Comparison of ENCODE assay signal across 22 cellular contexts in genomic region chr2:68167186-68167585, GRCh38. TPM values are rescaled to one million over a fixed set of nuclear protein-coding genes. Genes with fewer than 3 reads are reported as not detected.
DNase-seq lines count a peak whose midpoint lies in the region; ATAC-seq and TF ChIP-seq lines count a peak whose summit lies in the region.
"Had no signal": no experiment of that assay in that cellular context is flagged by ENCODE, and none has a peak within 500 bp of the region (broad histone marks: within the 10 kb centered on the region; RNA-seq: fewer than 3 reads in every experiment).

No MANE protein-coding gene starts in this region.

- H3K9me3 ChIP-seq in CD4-positive, alpha-beta memory T cell (ENCODE audit: control insufficient read depth in 1 of 2, low read length in 2 of 2) = no peaks in the 10 kb centered on the region
- no peaks in the 10 kb centered on the region for H3K9me3 ChIP-seq in tibial nerve
- H3K9me3 ChIP-seq: MG63 had no signal

- DNase-seq in CD4-positive, alpha-beta memory T cell = no peak
- DNase-seq in HCEC 1CT (peak; percentile 10), iris pigment epithelial cell (ENCODE audit: low read depth) (peak; percentile 71), NCI-H128 (lab: John Stamatoyannopoulos, UW; ENCODE audit: unreplicated experiment) (no peak), tibial nerve (ENCODE audit: low spot score in 2 of 2) (no peak)
- no peak for DNase-seq in effector memory CD8-positive, alpha-beta T cell
- no peak for DNase-seq in stimulated activated effector memory CD8-positive, alpha-beta T cell treated with anti-CD3 and anti-CD28 coated beads, Interleukin-12 subunit alpha, Interleukin-12 subunit beta, amount 100 ng/mL, for 72 hours (ENCODE audit: low spot score in 2 of 2)
- DNase-seq: ACHN, COR-L47, DMS 273 treated with DMSO at 0.1 percent for 48 hours, GDM1, H9, Kasumi-1, MG63, NCI-H1048, NCI-H1436 treated with DMSO at 0.1 percent for 48 hours, NCI-H2029, NCI-H526, PC-9, SIG-M5 had no signal

- no peak for TF ChIP-seq EP300 in tibial nerve (IDR thresholded peaks at IDR 0.05)

- no peak for TF ChIP-seq POLR2A in tibial nerve (IDR thresholded peaks at IDR 0.05)

- H3K27ac ChIP-seq in CD4-positive, alpha-beta memory T cell (ENCODE audit: low read depth, low read length) = no peak overlapping the region
- H3K27ac ChIP-seq in tibial nerve = no peak overlapping the region
- H3K27ac ChIP-seq: PC-9, RWPE1 had no signal

- 49 to 85% methylated on average over 3 of the region's 3 CpGs for WGBS in tibial nerve, 2 donors

- H3K27ac Mint-ChIP-seq in CD4-positive, alpha-beta memory T cell = peak overlapping the region in 4 of 7 donors; percentile 9 to 40 (median 23)
- H3K27ac Mint-ChIP-seq in effector memory CD8-positive, alpha-beta T cell = peak overlapping the region; percentile 26 to 37
- H3K27ac Mint-ChIP-seq in stimulated activated effector memory CD8-positive, alpha-beta T cell treated with anti-CD3 and anti-CD28 coated beads, Interleukin-12 subunit alpha, Interleukin-12 subunit beta, amount 100 ng/mL, for 72 hours = no peak overlapping the region
- H3K27ac Mint-ChIP-seq: H9 had no signal

- H3K27me3 ChIP-seq in CD4-positive, alpha-beta memory T cell (ENCODE audit: insufficient read depth, low read length) = no peaks in the 10 kb centered on the region
- H3K27me3 ChIP-seq in tibial nerve = no peaks in the 10 kb centered on the region
- H3K27me3 ChIP-seq: MG63 had no signal

- H3K4me3 ChIP-seq in CD4-positive, alpha-beta memory T cell (ENCODE audit: low read length in 2 of 2) = no peak overlapping the region
- no peak overlapping the region for H3K4me3 ChIP-seq in tibial nerve
- H3K4me3 ChIP-seq: MG63, PC-9 had no signal

- H3K4me1 Mint-ChIP-seq in CD4-positive, alpha-beta memory T cell = peaks cover 6 to 10% (median 9%) of the 10 kb centered on the region in 4 donors
- H3K4me1 Mint-ChIP-seq in effector memory CD8-positive, alpha-beta T cell (ENCODE audit: low read depth in 2 of 2) = peaks cover 12 to 18% of the 10 kb centered on the region in 2 donors
- no peaks in the 10 kb centered on the region for H3K4me1 Mint-ChIP-seq in stimulated activated effector memory CD8-positive, alpha-beta T cell treated with anti-CD3 and anti-CD28 coated beads, Interleukin-12 subunit alpha, Interleukin-12 subunit beta, amount 100 ng/mL, for 72 hours
- H3K4me1 Mint-ChIP-seq: H9 had no signal

- no peak for TF ChIP-seq CTCF in tibial nerve (IDR thresholded peaks at IDR 0.05)

- no peaks in the 10 kb centered on the region for H3K27me3 Mint-ChIP-seq in CD4-positive, alpha-beta memory T cell
- H3K27me3 Mint-ChIP-seq in effector memory CD8-positive, alpha-beta T cell = no peaks in the 10 kb centered on the region
- H3K27me3 Mint-ChIP-seq: B cell had no signal

- peaks cover 27 to 54% of the 10 kb centered on the region in 2 donors for H3K36me3 Mint-ChIP-seq in CD4-positive, alpha-beta memory T cell
- H3K36me3 Mint-ChIP-seq in effector memory CD8-positive, alpha-beta T cell (ENCODE audit: insufficient read depth) = peaks cover 41% of the 10 kb centered on the region
- H3K36me3 Mint-ChIP-seq in stimulated activated effector memory CD8-positive, alpha-beta T cell treated with anti-CD3 and anti-CD28 coated beads, Interleukin-12 subunit alpha, Interleukin-12 subunit beta, amount 100 ng/mL, for 72 hours = peaks cover 65% of the 10 kb centered on the region

- POLR2A ChIA-PET in CD4-positive, alpha-beta memory T cell (lab: Charles Lee; ENCODE audit: partially characterized antibody) = interaction anchor here (3.0 kb wide), 1 partner anchor 10 kb away, joined by 19 read pairs; the partner anchor contains the start of gene PNO1

- H3K36me3 ChIP-seq in CD4-positive, alpha-beta memory T cell (ENCODE audit: insufficient read depth, low read length) = peaks cover 28% of the 10 kb centered on the region
- peaks cover 0 to 79% (median 6%) of the 10 kb centered on the region in 3 donors for H3K36me3 ChIP-seq in tibial nerve

- ATAC-seq in effector memory CD8-positive, alpha-beta T cell (replicated peaks) = no peak
- no peak for ATAC-seq in stimulated activated effector memory CD8-positive, alpha-beta T cell treated with anti-CD3 and anti-CD28 coated beads, Interleukin-12 subunit alpha, Interleukin-12 subunit beta, amount 100 ng/mL, for 72 hours

- no peaks in the 10 kb centered on the region for H3K4me1 ChIP-seq in CD4-positive, alpha-beta memory T cell (ENCODE audit: insufficient read depth, low read length)
- no peaks in the 10 kb centered on the region for H3K4me1 ChIP-seq in tibial nerve

- intact Hi-C loops in CD4-positive, alpha-beta memory T cell (cut with micrococcal nuclease) = no loop called here

- no peaks in the 10 kb centered on the region for H3K9me3 Mint-ChIP-seq in CD4-positive, alpha-beta memory T cell
- H3K9me3 Mint-ChIP-seq in effector memory CD8-positive, alpha-beta T cell = no peaks in the 10 kb centered on the region
- H3K9me3 Mint-ChIP-seq in stimulated activated effector memory CD8-positive, alpha-beta T cell treated with anti-CD3 and anti-CD28 coated beads, Interleukin-12 subunit alpha, Interleukin-12 subunit beta, amount 100 ng/mL, for 72 hours = no peaks in the 10 kb centered on the region
- H3K9me3 Mint-ChIP-seq: H9 had no signal

- CTCF ChIA-PET in CD4-positive, alpha-beta memory T cell (lab: Charles Lee; ENCODE audit: partially characterized antibody) = interaction anchor here (0.9 to 2.2 kb wide), 4 partner anchors 9 to 18 kb away, joined by 3 to 7 read pairs (median 3); partner anchors contain the start of gene PNO1

- H3K4me3 Mint-ChIP-seq in CD4-positive, alpha-beta memory T cell = no peak overlapping the region
- no peak overlapping the region for H3K4me3 Mint-ChIP-seq in effector memory CD8-positive, alpha-beta T cell
- no peak overlapping the region for H3K4me3 Mint-ChIP-seq in stimulated activated effector memory CD8-positive, alpha-beta T cell treated with anti-CD3 and anti-CD28 coated beads, Interleukin-12 subunit alpha, Interleukin-12 subunit beta, amount 100 ng/mL, for 72 hours
- H3K4me3 Mint-ChIP-seq: B cell, H9 had no signal

RNA-seq across cellular contexts. Expression of gene PNO1, which starts 9.5 kb away (rescaled TPM):
- total RNA-seq in CD4-positive, alpha-beta memory T cell = 10 to 100 TPM in 1 of 2 experiments, 1 to 10 TPM in 1; 8.7 to 11.3 TPM
- polyA plus RNA-seq in CD4-positive, alpha-beta memory T cell = 10 to 100 TPM; 18.9 to 26.1 TPM
- 10 to 100 TPM; 12.7 to 28.5 (median 15.4) TPM for total RNA-seq in tibial nerve

Comparison
In these comparisons a context has a peak if more than half of its experiments do, and no peak if none do; other contexts are left out.
1. DNase-seq: peak in HCEC 1CT (single experiment) and iris pigment epithelial cell (single experiment); none in CD4-positive, alpha-beta memory T cell (0 of 5), effector memory CD8-positive, alpha-beta T cell (0 of 3), stimulated activated effector memory CD8-positive, alpha-beta T cell treated with anti-CD3 and anti-CD28 coated beads, Interleukin-12 subunit alpha, Interleukin-12 subunit beta, amount 100 ng/mL, for 72 hours (0 of 2), NCI-H128 (single experiment) and tibial nerve (0 of 2).